Comparison of ENCODE assay signal across 19 cellular contexts in genomic region chr3:111244760-111245159, GRCh38.
"Had no signal": no experiment of that assay in that cellular context is flagged by ENCODE, and none has a peak within 500 bp of the region (broad histone marks: within the 10 kb centered on the region; RNA-seq: fewer than 3 reads in every experiment).

No MANE protein-coding gene starts in this region.

- H3K9me3 Mint-ChIP-seq: type B pancreatic cell had no signal

- H3K36me3 Mint-ChIP-seq: type B pancreatic cell, WTC11 had no signal

- H3K4me1 Mint-ChIP-seq: memory B cell, WTC11 had no signal

- H3K4me3 ChIP-seq: skin epidermis had no signal

- H3K36me3 ChIP-seq: brain microvascular endothelial cell had no signal

- H3K27ac Mint-ChIP-seq: activated CD8-positive, alpha-beta T cell treated with anti-CD3 and anti-CD28 coated beads for 36 hours; activated naive CD4-positive, alpha-beta T cell treated with anti-CD3 and anti-CD28 coated beads, Interleukin-2, amount 50 U/mL, for 72 hours; memory B cell; naive thymus-derived CD8-positive, alpha-beta T cell; type B pancreatic cell; WTC11 had no signal

- H3K27me3 ChIP-seq: brain microvascular endothelial cell had no signal

- ATAC-seq: activated CD8-positive, alpha-beta T cell treated with anti-CD3 and anti-CD28 coated beads for 36 hours; activated naive CD4-positive, alpha-beta T cell treated with anti-CD3 and anti-CD28 coated beads, Interleukin-2, amount 50 U/mL, for 72 hours; activated T-cell treated with anti-CD3 and anti-CD28 coated beads, Interleukin-2, amount 50 U/mL, for 4 hours; naive thymus-derived CD8-positive, alpha-beta T cell; WTC11 had no signal

- H3K27ac ChIP-seq: brain microvascular endothelial cell, epithelial cell of prostate, skin epidermis had no signal

- DNase-seq: activated CD4-positive, alpha-beta T cell treated with anti-CD3 and anti-CD28 coated beads for 48 hours; activated CD8-positive, alpha-beta T cell treated with anti-CD3 and anti-CD28 coated beads for 36 hours; activated gamma-delta T cell; activated T-cell treated with anti-CD3 and anti-CD28 coated beads, Interleukin-2, amount 50 U/mL, for 4 hours; amniotic stem cell; brain microvascular endothelial cell; effector memory CD4-positive, alpha-beta T cell; islet precursor cell; naive thymus-derived CD8-positive, alpha-beta T cell; posterior cingulate gyrus; retina; stimulated activated CD4-positive, alpha-beta T cell treated with anti-CD3 and anti-CD28 coated beads, Interleukin-4, amount 100 ng/mL, for 24 hours; stimulated activated naive CD4-positive, alpha-beta T cell had no signal

- H3K4me3 Mint-ChIP-seq: activated CD8-positive, alpha-beta T cell treated with anti-CD3 and anti-CD28 coated beads for 36 hours; activated T-cell treated with anti-CD3 and anti-CD28 coated beads, Interleukin-2, amount 50 U/mL, for 4 hours; memory B cell; naive thymus-derived CD8-positive, alpha-beta T cell; type B pancreatic cell; WTC11 had no signal

- H3K27me3 Mint-ChIP-seq: activated CD8-positive, alpha-beta T cell treated with anti-CD3 and anti-CD28 coated beads for 36 hours; naive thymus-derived CD8-positive, alpha-beta T cell; type B pancreatic cell had no signal
